31 cellular contexts compared by ENCODE assay signal in the genomic region with DNA sequence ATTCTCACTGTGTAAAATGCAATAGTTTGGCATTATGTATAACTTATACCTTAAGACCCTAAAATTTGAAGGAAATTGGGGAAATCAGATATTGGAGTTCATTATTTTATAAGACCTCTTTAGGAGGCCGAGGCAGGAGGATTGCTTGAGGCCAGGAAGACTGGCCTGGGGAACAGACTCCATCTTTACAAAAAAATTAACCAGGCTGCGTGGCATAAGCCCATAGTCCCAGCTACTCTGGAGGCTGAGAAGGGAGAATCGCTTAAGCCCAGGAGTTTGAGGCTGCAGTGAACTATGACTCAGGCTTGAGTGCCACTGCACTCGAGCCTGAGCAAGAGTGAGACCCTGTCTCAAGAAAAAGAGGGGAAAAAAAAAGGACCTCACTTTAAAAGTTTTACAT. TPM values are rescaled to one million over a fixed set of nuclear protein-coding genes. Genes with fewer than 3 reads are reported as not detected.
DNase-seq lines count a peak whose midpoint lies in the region; ATAC-seq and TF ChIP-seq lines count a peak whose summit lies in the region.
"Had no signal": no experiment of that assay in that cellular context is flagged by ENCODE, and none has a peak within 500 bp of the region (broad histone marks: within the 10 kb centered on the region; RNA-seq: fewer than 3 reads in every experiment).

No MANE protein-coding gene starts in this region.

- peak; percentile 24 for ATAC-seq in activated CD8-positive, alpha-beta T cell treated with anti-CD3 and anti-CD28 coated beads for 36 hours
- no peak for ATAC-seq in activated CD8-positive, alpha-beta T cell treated with anti-CD3 and anti-CD28 coated beads, Interleukin-2, amount 10 ng/mL, durations not matched to agents 7 days and 5 days

- no peak overlapping the region for H3K4me3 Mint-ChIP-seq in activated CD8-positive, alpha-beta T cell treated with anti-CD3 and anti-CD28 coated beads for 36 hours
- no peak overlapping the region for H3K4me3 Mint-ChIP-seq in activated CD8-positive, alpha-beta T cell treated with anti-CD3 and anti-CD28 coated beads, Interleukin-2, amount 10 ng/mL, durations not matched to agents 7 days and 5 days
- H3K4me3 Mint-ChIP-seq in brain = no peak overlapping the region
- H3K4me3 Mint-ChIP-seq: activated CD4-positive, alpha-beta T cell treated with anti-CD3 and anti-CD28 coated beads for 36 hours; nephron; T-helper 2 cell treated with Interferon-gamma antibody and Interleukin-4, amounts not matched to agents 5 μg/mL and 100 μg/mL, for 36 hours had no signal

- H3K36me3 ChIP-seq in HEK293 (ENCODE audit: control insufficient read depth in 2 of 2, insufficient read depth in 1 of 2, low read length in 2 of 2) (peaks cover 48 to 56% of the 10 kb centered on the region in 2 experiments), MG63 (peaks cover 60% of the 10 kb centered on the region)

- DNase-seq in activated CD8-positive, alpha-beta T cell treated with anti-CD3 and anti-CD28 coated beads for 36 hours = no peak
- no peak for DNase-seq in activated CD8-positive, alpha-beta T cell treated with anti-CD3 and anti-CD28 coated beads, Interleukin-2, amount 10 ng/mL, durations not matched to agents 7 days and 5 days
- no peak for DNase-seq in stimulated activated CD8-positive, alpha-beta memory T cell treated with anti-CD3 and anti-CD28 coated beads, Interleukin-4, amount 100 ng/mL, for 48 hours
- DNase-seq in MG63 = no peak
- DNase-seq in A172 (ENCODE audit: low spot score) = no peak
- DNase-seq: activated CD4-positive, alpha-beta T cell treated with anti-CD3 and anti-CD28 coated beads for 36 hours; activated CD8-positive, alpha-beta memory T cell treated with anti-CD3 and anti-CD28 coated beads, Interleukin-2, amount 50 U/mL, for 48 hours; activated gamma-delta T cell; Caco-2; DMS79; effector memory CD4-positive, alpha-beta T cell; erythroblast; H7; KG1; kidney; midbrain; MM.1S; NCI-H2081; NCI-H2227 treated with DMSO at 0.1 percent for 48 hours; NCI-H69; stimulated activated CD4-positive, alpha-beta T cell treated with anti-CD3 and anti-CD28 coated beads, Interleukin-1b, Interleukin-23, amount 100 ng/mL, for 48 hours; transverse colon had no signal

- intact Hi-C loops in activated CD8-positive, alpha-beta T cell treated with anti-CD3 and anti-CD28 coated beads for 36 hours (cut with micrococcal nuclease) = loop anchor here (5.0 kb wide), 2 partner anchors 114 to 134 kb away; a partner anchor contains a TSS

- no peak for TF ChIP-seq CTCF in activated CD8-positive, alpha-beta T cell treated with anti-CD3 and anti-CD28 coated beads for 36 hours (IDR thresholded peaks at IDR 0.05)
- TF ChIP-seq CTCF in 22Rv1 (IDR thresholded peaks at IDR 0.05) (no peak), HEK293 (tag by site-specific recombination; IDR thresholded peaks at IDR 0.05) (no peak), brain (conservative IDR thresholded peaks at IDR 0.05) (no peak)

- H3K9me3 ChIP-seq in HEK293 (ENCODE audit: control insufficient read depth, insufficient read depth, low read depth, low read length) (no peaks in the 10 kb centered on the region), MG63 (no peaks in the 10 kb centered on the region)
- H3K9me3 ChIP-seq: Caco-2, transverse colon had no signal

- H3K27ac ChIP-seq in 22Rv1 (peak overlapping the region; percentile 38), HEK293 (ENCODE audit: extremely low read depth, low read depth, low read length) (no peak overlapping the region)
- H3K27ac ChIP-seq: coronary artery, parathyroid adenoma, transverse colon had no signal

- H3K27ac Mint-ChIP-seq in activated CD8-positive, alpha-beta T cell treated with anti-CD3 and anti-CD28 coated beads for 36 hours = peak overlapping the region; percentile 69
- no peak overlapping the region for H3K27ac Mint-ChIP-seq in activated CD8-positive, alpha-beta T cell treated with anti-CD3 and anti-CD28 coated beads, Interleukin-2, amount 10 ng/mL, durations not matched to agents 7 days and 5 days
- H3K27ac Mint-ChIP-seq in brain = peak overlapping the region in 3 of 5 experiments; percentile 60 to 73 (median 62)
- H3K27ac Mint-ChIP-seq: T-helper 2 cell treated with Interferon-gamma antibody and Interleukin-4, amounts not matched to agents 5 μg/mL and 100 μg/mL, for 36 hours had no signal

- no peaks in the 10 kb centered on the region for H3K4me1 ChIP-seq in HEK293 (ENCODE audit: control insufficient read depth, insufficient read depth, low read length)
- H3K4me1 ChIP-seq: Caco-2, parathyroid adenoma, transverse colon had no signal

- peaks cover 16% of the 10 kb centered on the region for H3K4me1 Mint-ChIP-seq in activated CD8-positive, alpha-beta T cell treated with anti-CD3 and anti-CD28 coated beads for 36 hours (ENCODE audit: low read depth)
- H3K4me1 Mint-ChIP-seq in activated CD8-positive, alpha-beta T cell treated with anti-CD3 and anti-CD28 coated beads, Interleukin-2, amount 10 ng/mL, durations not matched to agents 7 days and 5 days (ENCODE audit: low read depth) = peaks cover 12% of the 10 kb centered on the region
- H3K4me1 Mint-ChIP-seq in brain = peaks cover 8% of the 10 kb centered on the region
- H3K4me1 Mint-ChIP-seq: nephron had no signal

- H3K27me3 ChIP-seq in MG63 = no peaks in the 10 kb centered on the region
- H3K27me3 ChIP-seq: transverse colon had no signal

- peaks cover 32% of the 10 kb centered on the region for H3K36me3 Mint-ChIP-seq in activated CD8-positive, alpha-beta T cell treated with anti-CD3 and anti-CD28 coated beads for 36 hours (ENCODE audit: low read depth)
- peaks cover 50% of the 10 kb centered on the region for H3K36me3 Mint-ChIP-seq in activated CD8-positive, alpha-beta T cell treated with anti-CD3 and anti-CD28 coated beads, Interleukin-2, amount 10 ng/mL, durations not matched to agents 7 days and 5 days (ENCODE audit: low read depth)
- peaks cover 69% of the 10 kb centered on the region for H3K36me3 Mint-ChIP-seq in brain

- no peaks in the 10 kb centered on the region for H3K9me3 Mint-ChIP-seq in activated CD8-positive, alpha-beta T cell treated with anti-CD3 and anti-CD28 coated beads for 36 hours
- H3K9me3 Mint-ChIP-seq in activated CD8-positive, alpha-beta T cell treated with anti-CD3 and anti-CD28 coated beads, Interleukin-2, amount 10 ng/mL, durations not matched to agents 7 days and 5 days (ENCODE audit: insufficient read depth) = no peaks in the 10 kb centered on the region
- H3K9me3 Mint-ChIP-seq in brain = no peaks in the 10 kb centered on the region
- H3K9me3 Mint-ChIP-seq: nephron; T-helper 2 cell treated with Interferon-gamma antibody and Interleukin-4, amounts not matched to agents 5 μg/mL and 100 μg/mL, for 36 hours had no signal

- H3K4me3 ChIP-seq in HEK293 (ENCODE audit: low read depth, low read length) (no peak overlapping the region), MG63 (no peak overlapping the region)
- H3K4me3 ChIP-seq: coronary artery, SK-N-MC, smooth muscle cell, transverse colon had no signal

- CTCF ChIA-PET in activated CD8-positive, alpha-beta T cell treated with anti-CD3 and anti-CD28 coated beads for 36 hours (lab: Charles Lee) = interaction anchor here (0.8 to 4.4 kb wide), 6 partner anchors 8 to 133 kb away, joined by 3 to 53 read pairs (median 14); a partner anchor contains a TSS
- CTCF ChIA-PET in activated CD8-positive, alpha-beta T cell treated with anti-CD3 and anti-CD28 coated beads, Interleukin-2, amount 10 ng/mL, durations not matched to agents 7 days and 5 days (lab: Charles Lee) = interaction anchor here (3.3 to 6.0 kb wide), 2 partner anchors 13 to 134 kb away, joined by 26 to 46 read pairs; a partner anchor contains a TSS
- CTCF ChIA-PET in HEK293 (lab: Yijun Ruan, JAX) = interaction anchor here (0.6 to 3.0 kb wide), 4 partner anchors 7 to 1852 kb away, joined by 3 to 21 read pairs (median 7); a partner anchor contains a TSS

- POLR2A ChIA-PET in activated CD8-positive, alpha-beta T cell treated with anti-CD3 and anti-CD28 coated beads for 36 hours (lab: Charles Lee) = interaction anchor here (0.6 to 3.7 kb wide), 3 partner anchors 13 to 368 kb away, joined by 3 to 26 read pairs (median 3); a partner anchor contains a TSS
- POLR2A ChIA-PET in activated CD8-positive, alpha-beta T cell treated with anti-CD3 and anti-CD28 coated beads, Interleukin-2, amount 10 ng/mL, durations not matched to agents 7 days and 5 days (lab: Charles Lee) = no interaction called here
- POLR2A ChIA-PET in HEK293 (lab: Yijun Ruan, JAX) = interaction anchor here (0.7 to 1.2 kb wide), 2 partner anchors 14 to 463 kb away, joined by 3 to 7 read pairs; a partner anchor contains a TSS

- H3K27me3 Mint-ChIP-seq in activated CD8-positive, alpha-beta T cell treated with anti-CD3 and anti-CD28 coated beads for 36 hours = no peaks in the 10 kb centered on the region
- no peaks in the 10 kb centered on the region for H3K27me3 Mint-ChIP-seq in activated CD8-positive, alpha-beta T cell treated with anti-CD3 and anti-CD28 coated beads, Interleukin-2, amount 10 ng/mL, durations not matched to agents 7 days and 5 days (ENCODE audit: low read depth)
- H3K27me3 Mint-ChIP-seq in brain = no peaks in the 10 kb centered on the region
- H3K27me3 Mint-ChIP-seq: activated CD4-positive, alpha-beta T cell treated with anti-CD3 and anti-CD28 coated beads for 36 hours had no signal

RNA-seq across cellular contexts. Expression of a gene that starts 14.0 kb away (rescaled TPM):
- total RNA-seq in activated CD8-positive, alpha-beta T cell treated with anti-CD3 and anti-CD28 coated beads for 36 hours = under 1 TPM; 0.77 to 0.85 TPM
- total RNA-seq in activated CD8-positive, alpha-beta T cell treated with anti-CD3 and anti-CD28 coated beads, Interleukin-2, amount 10 ng/mL, durations not matched to agents 7 days and 5 days = 1 to 10 TPM in 1 of 2 experiments, under 1 TPM in 1; 0.97 to 1.3 TPM
- 3.0 TPM for polyA plus RNA-seq in brain (ENCODE audit: insufficient read depth, low read depth, low replicate concordance)
- 2.5 and 3.4 TPM in 2 replicates for total RNA-seq in MG63 (2014; rRNA removed; shearing (Covaris generic); ENCODE audit: low replicate concordance)
- 9.2 and 9.6 TPM in 2 replicates for total RNA-seq in A172 (2014; rRNA removed; shearing (Covaris generic))

RNA-seq across cellular contexts. Expression of a gene that starts 14.9 kb away (rescaled TPM):
- 100 to 1,000 TPM; 139 to 145 TPM for total RNA-seq in activated CD8-positive, alpha-beta T cell treated with anti-CD3 and anti-CD28 coated beads for 36 hours
- total RNA-seq in activated CD8-positive, alpha-beta T cell treated with anti-CD3 and anti-CD28 coated beads, Interleukin-2, amount 10 ng/mL, durations not matched to agents 7 days and 5 days = 100 to 1,000 TPM; 114 to 122 TPM
- 233 TPM for polyA plus RNA-seq in brain (ENCODE audit: insufficient read depth, low read depth, low replicate concordance)
- 29.8 and 50.1 TPM in 2 replicates for total RNA-seq in MG63 (2014; rRNA removed; shearing (Covaris generic); ENCODE audit: low replicate concordance)
- total RNA-seq in A172 (2014; rRNA removed; shearing (Covaris generic)) = 30.4 and 31.8 TPM in 2 replicates
